10 cellular contexts compared by ENCODE assay signal in genomic region chr14:45891417-45892080, GRCh38.
A peak's percentile ranks its signal among the peaks of the same experiment; 100 is the strongest.
DNase-seq lines count a peak whose midpoint lies in the region; ATAC-seq, FAIRE-seq and TF ChIP-seq lines count a peak whose summit lies in the region.
"Had no signal": no experiment of that assay in that cellular context is flagged by ENCODE, and none has a peak within 500 bp of the region (broad histone marks: within the 10 kb centered on the region; RNA-seq: fewer than 3 reads in every experiment).

No MANE protein-coding gene starts in this region.

- no peak overlapping the region for H3K4me3 ChIP-seq in astrocyte (ENCODE audit: insufficient read depth, low read depth, low read length)
- H3K4me3 ChIP-seq in mucosa of descending colon: no peak overlapping the region
- no peak overlapping the region for H3K4me3 ChIP-seq in left ventricle myocardium inferior

- peaks cover 1% of the 10 kb centered on the region for H3K9me3 Mint-ChIP-seq in astrocyte (ENCODE audit: unreplicated experiment)
- peaks cover 3 to 4% of the 10 kb centered on the region in 2 donors for H3K9me3 Mint-ChIP-seq in stimulated activated naive B cell treated with anti-CD40 and anti-IgM and Interleukin-4, amounts not matched to agents 10 μg/mL and 1 μg/mL and 100 μg/mL, for 72 hours
- no peaks in the 10 kb centered on the region for H3K9me3 Mint-ChIP-seq in activated T-cell treated with anti-CD3 and anti-CD28 coated beads, Interleukin-2, amount 50 U/mL, for 24 hours

- ATAC-seq in mucosa of descending colon: peak; percentile 91
- ATAC-seq in stimulated activated naive B cell treated with anti-CD40 and anti-IgM and Interleukin-4, amounts not matched to agents 10 μg/mL and 1 μg/mL and 100 μg/mL, for 72 hours (replicated peaks): no peak

- intact Hi-C loops in mucosa of descending colon (cut with DNase I, micrococcal nuclease) (no loop called here), left ventricle myocardium inferior (cut with micrococcal nuclease) (no loop called here)

- H2AFZ ChIP-seq in astrocyte (ENCODE audit: low read depth, low read length): no peak overlapping the region

- no peak overlapping the region for H3K4me2 ChIP-seq in astrocyte (ENCODE audit: low read length)

- no peaks in the 10 kb centered on the region for H3K36me3 Mint-ChIP-seq in astrocyte (ENCODE audit: low read depth, unreplicated experiment)
- no peaks in the 10 kb centered on the region for H3K36me3 Mint-ChIP-seq in stimulated activated naive B cell treated with anti-CD40 and anti-IgM and Interleukin-4, amounts not matched to agents 10 μg/mL and 1 μg/mL and 100 μg/mL, for 72 hours
- H3K36me3 Mint-ChIP-seq in activated T-cell treated with anti-CD3 and anti-CD28 coated beads, Interleukin-2, amount 50 U/mL, for 24 hours (ENCODE audit: low read depth): no peaks in the 10 kb centered on the region

- H3K27me3 Mint-ChIP-seq in astrocyte (ENCODE audit: low read depth, unreplicated experiment): no peaks in the 10 kb centered on the region
- H3K27me3 Mint-ChIP-seq in stimulated activated naive B cell treated with anti-CD40 and anti-IgM and Interleukin-4, amounts not matched to agents 10 μg/mL and 1 μg/mL and 100 μg/mL, for 72 hours: no peaks in the 10 kb centered on the region
- no peaks in the 10 kb centered on the region for H3K27me3 Mint-ChIP-seq in activated T-cell treated with anti-CD3 and anti-CD28 coated beads, Interleukin-2, amount 50 U/mL, for 24 hours

- no peaks in the 10 kb centered on the region for H3K36me3 ChIP-seq in astrocyte (ENCODE audit: insufficient read depth, low read length)
- no peaks in the 10 kb centered on the region for H3K36me3 ChIP-seq in mucosa of descending colon (ENCODE audit: low read depth)
- H3K36me3 ChIP-seq in left ventricle myocardium inferior: no peaks in the 10 kb centered on the region

- H3K27ac Mint-ChIP-seq in astrocyte (ENCODE audit: unreplicated experiment): peak overlapping the region; percentile 38
- no peak overlapping the region for H3K27ac Mint-ChIP-seq in stimulated activated naive B cell treated with anti-CD40 and anti-IgM and Interleukin-4, amounts not matched to agents 10 μg/mL and 1 μg/mL and 100 μg/mL, for 72 hours
- H3K27ac Mint-ChIP-seq in activated T-cell treated with anti-CD3 and anti-CD28 coated beads, Interleukin-2, amount 50 U/mL, for 24 hours: no peak overlapping the region

- H3K79me2 ChIP-seq in astrocyte (ENCODE audit: insufficient read depth, low read length): no peaks in the 10 kb centered on the region

- H3K4me1 ChIP-seq in astrocyte (ENCODE audit: insufficient read depth, low read length): no peaks in the 10 kb centered on the region
- peaks cover 12% of the 10 kb centered on the region for H3K4me1 ChIP-seq in mucosa of descending colon (ENCODE audit: low read depth)
- H3K4me1 ChIP-seq in left ventricle myocardium inferior: no peaks in the 10 kb centered on the region

- H3K4me3 Mint-ChIP-seq in astrocyte (ENCODE audit: unreplicated experiment): no peak overlapping the region
- H3K4me3 Mint-ChIP-seq in stimulated activated naive B cell treated with anti-CD40 and anti-IgM and Interleukin-4, amounts not matched to agents 10 μg/mL and 1 μg/mL and 100 μg/mL, for 72 hours: no peak overlapping the region
- H3K4me3 Mint-ChIP-seq in activated T-cell treated with anti-CD3 and anti-CD28 coated beads, Interleukin-2, amount 50 U/mL, for 24 hours: no peak overlapping the region

- no peaks in the 10 kb centered on the region for H3K9me3 ChIP-seq in astrocyte (ENCODE audit: insufficient read depth, low read depth, low read length)
- H3K9me3 ChIP-seq in mucosa of descending colon: no peaks in the 10 kb centered on the region
- no peaks in the 10 kb centered on the region for H3K9me3 ChIP-seq in left ventricle myocardium inferior (replicated peaks)

- no peak for TF ChIP-seq CTCF in astrocyte (IDR thresholded peaks at IDR 0.05; ENCODE audit: insufficient read depth, low read depth, low read length)
- TF ChIP-seq CTCF in mucosa of descending colon (IDR thresholded peaks at IDR 0.05): no peak
- TF ChIP-seq CTCF in left ventricle myocardium inferior (IDR thresholded peaks at IDR 0.05; ENCODE audit: borderline replicate concordance): no peak

- peak; percentile 94 for DNase-seq in COR-L47 (lab: John Stamatoyannopoulos, UW)
- DNase-seq in NCI-H187 treated with DMSO at 0.1 percent for 48 hours (lab: John Stamatoyannopoulos, UW): peak; percentile 97
- DNase-seq in astrocyte (ENCODE audit: low read depth): no peak
- DNase-seq in mucosa of descending colon: peak; percentile 71 to 78 (median 77)
- DNase-seq in left ventricle myocardium inferior: no peak
- no peak for DNase-seq in stimulated activated naive B cell treated with anti-CD40 and anti-IgM and Interleukin-4, amounts not matched to agents 10 μg/mL and 1 μg/mL and 100 μg/mL, for 72 hours
- DNase-seq in Kasumi-1 (lab: John Stamatoyannopoulos, UW): no peak
- no peak for DNase-seq in activated T-cell treated with anti-CD3 and anti-CD28 coated beads, Interleukin-2, amount 50 U/mL, for 24 hours
- DNase-seq: activated effector memory CD4-positive, alpha-beta T cell treated with anti-CD3 and anti-CD28 coated beads, Interleukin-2, amount 50 U/mL, for 16 hours had no signal

- H3K27ac ChIP-seq in astrocyte (ENCODE audit: low read depth, low read length) (no peak overlapping the region), left ventricle myocardium inferior (replicated peaks) (no peak overlapping the region)

- H3K4me1 Mint-ChIP-seq in astrocyte (ENCODE audit: low read depth, unreplicated experiment): no peaks in the 10 kb centered on the region
- no peaks in the 10 kb centered on the region for H3K4me1 Mint-ChIP-seq in stimulated activated naive B cell treated with anti-CD40 and anti-IgM and Interleukin-4, amounts not matched to agents 10 μg/mL and 1 μg/mL and 100 μg/mL, for 72 hours
- H3K4me1 Mint-ChIP-seq in activated T-cell treated with anti-CD3 and anti-CD28 coated beads, Interleukin-2, amount 50 U/mL, for 24 hours (ENCODE audit: low read depth): no peaks in the 10 kb centered on the region

- no peaks in the 10 kb centered on the region for H3K27me3 ChIP-seq in astrocyte (ENCODE audit: insufficient read depth, low read length)
- H3K27me3 ChIP-seq in left ventricle myocardium inferior (ENCODE audit: low read depth): no peaks in the 10 kb centered on the region

- no peaks in the 10 kb centered on the region for H4K20me1 ChIP-seq in astrocyte (ENCODE audit: insufficient read depth, low read length)

- FAIRE-seq in astrocyte (lab: Jason Lieb, UNC): no peak
- FAIRE-seq: TTC549 had no signal

- H3K9ac ChIP-seq in astrocyte (ENCODE audit: low read length): no peak overlapping the region

Comparison
In these comparisons a context has a peak if more than half of its experiments do, and no peak if none do; other contexts are left out.
1. DNase-seq: peak in COR-L47 (single experiment), NCI-H187 treated with DMSO at 0.1 percent for 48 hours (single experiment) and mucosa of descending colon (3 of 3); none in astrocyte (single experiment), left ventricle myocardium inferior (single experiment), stimulated activated naive B cell treated with anti-CD40 and anti-IgM and Interleukin-4, amounts not matched to agents 10 μg/mL and 1 μg/mL and 100 μg/mL, for 72 hours (single experiment), Kasumi-1 (0 of 2) and activated T-cell treated with anti-CD3 and anti-CD28 coated beads, Interleukin-2, amount 50 U/mL, for 24 hours (single experiment).